9 cellular contexts compared by ENCODE assay signal in the genomic region with DNA sequence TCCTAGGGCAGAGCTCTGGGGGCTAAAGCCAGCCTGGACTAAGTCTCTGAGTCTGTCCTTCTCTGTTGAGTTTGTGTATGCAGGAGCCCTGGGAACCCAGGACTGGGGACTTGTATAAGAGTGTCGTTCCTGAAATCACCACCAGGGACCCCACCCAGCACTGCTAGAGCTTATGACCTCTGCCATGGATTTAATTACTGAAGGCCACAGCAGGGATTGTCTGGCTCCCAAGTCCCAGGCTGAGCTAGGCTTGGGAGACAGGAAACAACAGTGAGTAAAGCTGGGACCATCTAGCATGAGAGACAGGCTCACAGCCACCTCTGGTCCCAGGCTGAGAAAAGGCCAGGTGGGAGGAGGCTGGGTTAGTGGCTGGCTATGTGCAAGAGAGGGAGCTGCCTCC. TPM values are rescaled to one million over a fixed set of nuclear protein-coding genes. Genes with fewer than 3 reads are reported as not detected.
A peak's percentile ranks its signal among the peaks of the same experiment; 100 is the strongest.
DNase-seq lines count a peak whose midpoint lies in the region; ATAC-seq and TF ChIP-seq lines count a peak whose summit lies in the region.
"Had no signal": no experiment of that assay in that cellular context is flagged by ENCODE, and none has a peak within 500 bp of the region (broad histone marks: within the 10 kb centered on the region; RNA-seq: fewer than 3 reads in every experiment).

No MANE protein-coding gene starts in this region.

- H3K27me3 ChIP-seq in adrenal gland, result no peaks in the 10 kb centered on the region
- H3K27me3 ChIP-seq in hepatocyte, result no peaks in the 10 kb centered on the region
- H3K27me3 ChIP-seq in gastrocnemius medialis, result no peaks in the 10 kb centered on the region

- ATAC-seq in HG02759 (IDR thresholded peaks at IDR 0.05; ENCODE audit: unreplicated experiment) (peak; percentile 46), gastrocnemius medialis (peak; percentile 45 to 68), HG03571 (IDR thresholded peaks at IDR 0.05; ENCODE audit: unreplicated experiment) (no peak)

- H3K4me2 ChIP-seq in hepatocyte, result no peak overlapping the region

- H3K36me3 ChIP-seq in adrenal gland (replicated peaks in 1 of 2) (no peaks in the 10 kb centered on the region), hepatocyte (replicated peaks; ENCODE audit: insufficient read depth, low read depth) (no peaks in the 10 kb centered on the region), gastrocnemius medialis (no peaks in the 10 kb centered on the region)

- in situ Hi-C loops in gastrocnemius medialis (cut with MboI; ENCODE audit: low sequenced_read_pairs in 4 of 4), result loop anchor here in 1 of 4 donors (25.0 kb wide), 1 partner anchor 187 kb away; a partner anchor contains a TSS

- intact Hi-C loops in adrenal gland (cut with DNase I) (no loop called here), gastrocnemius medialis (cut with DNase I; ENCODE audit: low total_unique reads) (loop anchor here (2.0 kb wide), 2 partner anchors 23 to 47 kb away; no protein-coding TSS in a partner anchor)

- no peak overlapping the region for H3K27ac ChIP-seq in adrenal gland
- peak overlapping the region; percentile 53 for H3K27ac ChIP-seq in hepatocyte
- H3K27ac ChIP-seq in gastrocnemius medialis, result peak overlapping the region; percentile 87 to 95 (median 90)

- 0 to 21% (median 13%) methylated on average over 1 of the region's 1 CpG for WGBS in adrenal gland, 4 donors
- WGBS in hepatocyte (ENCODE audit: low lambda C conversion rate, missing lambda C conversion rate), result 0% methylated on average over 1 of the region's 1 CpG

- H3K4me1 ChIP-seq in adrenal gland (replicated peaks in 1 of 2), result peaks cover 0 to 27% of the 10 kb centered on the region in 2 donors
- H3K4me1 ChIP-seq in hepatocyte (ENCODE audit: insufficient read depth), result peaks cover 25% of the 10 kb centered on the region
- peaks cover 47 to 49% of the 10 kb centered on the region in 2 donors for H3K4me1 ChIP-seq in gastrocnemius medialis

- peak; percentile 13 to 55 (median 44) for TF ChIP-seq CTCF in adrenal gland (IDR thresholded peaks at IDR 0.05)
- TF ChIP-seq CTCF in hepatocyte (IDR thresholded peaks at IDR 0.05; ENCODE audit: poor library complexity), result peak; percentile 45
- peak; percentile 50 to 81 (median 74) for TF ChIP-seq CTCF in gastrocnemius medialis (IDR thresholded peaks at IDR 0.05 in 4 of 5, conservative IDR thresholded peaks at IDR 0.05 in 1 of 5)

- peaks cover 14% of the 10 kb centered on the region for H3K79me2 ChIP-seq in hepatocyte

- H3K9me2 ChIP-seq in hepatocyte (replicated peaks; ENCODE audit: insufficient read depth), result no peaks in the 10 kb centered on the region

- no peak overlapping the region for H2AFZ ChIP-seq in hepatocyte

- DNase-seq in DMS153 treated with DMSO at 0.1 percent for 48 hours (lab: John Stamatoyannopoulos, UW; ENCODE audit: unreplicated experiment) (peak; percentile 84), RPMI7951 (ENCODE audit: low read depth) (peak; percentile 77), adrenal gland (peak in 6 of 7 donors; percentile 35 to 79 (median 62)), hepatocyte (ENCODE audit: low spot score) (peak; percentile 78), gastrocnemius medialis (peak; percentile 46 to 67), cerebellum (ENCODE audit: low spot score) (no peak)

- H3K4me3 ChIP-seq in adrenal gland (no peak overlapping the region), hepatocyte (no peak overlapping the region), gastrocnemius medialis (no peak overlapping the region)

- no peaks in the 10 kb centered on the region for H4K20me1 ChIP-seq in hepatocyte (ENCODE audit: insufficient read depth, poor library complexity, severe bottlenecking)

- H3K9me3 ChIP-seq in adrenal gland (replicated peaks in 1 of 3) (no peaks in the 10 kb centered on the region), hepatocyte (ENCODE audit: low read depth) (no peaks in the 10 kb centered on the region), gastrocnemius medialis (no peaks in the 10 kb centered on the region)

- no peak for TF ChIP-seq POLR2A in adrenal gland (IDR thresholded peaks at IDR 0.05)
- no peak for TF ChIP-seq POLR2A in gastrocnemius medialis (IDR thresholded peaks at IDR 0.05)

RNA-seq across cellular contexts. Expression of a gene that starts 1.4 kb away (rescaled TPM):
- 23.1 and 29.2 TPM in 2 replicates for total RNA-seq in RPMI7951 (2014; rRNA removed; shearing (Covaris generic))
- total RNA-seq in adrenal gland, result 10 to 100 TPM in 6 of 8 donors, 1 to 10 TPM in 2; 6.9 to 13.6 (median 10.8) TPM
- 10 to 100 TPM in 1 of 3 donors, 1 to 10 TPM in 2; 5.6 to 14.8 (median 8.6) TPM for polyA plus RNA-seq in adrenal gland
- total RNA-seq in hepatocyte, result 25.8 and 29.0 TPM in 2 replicates
- polyA plus RNA-seq in hepatocyte, result 58.5 and 66.4 TPM in 2 replicates
- 10 to 100 TPM in 2 of 4 donors, 1 to 10 TPM in 2; 7.9 to 21.0 (median 11.8) TPM for total RNA-seq in gastrocnemius medialis
- total RNA-seq in cerebellum, result 15.1 TPM

RNA-seq across cellular contexts. Expression of a gene that starts 33.1 kb away (rescaled TPM):
- total RNA-seq in RPMI7951 (2014; rRNA removed; shearing (Covaris generic)), result 0.10 and 0.36 TPM in 2 replicates
- total RNA-seq in adrenal gland (under 1 TPM in 6 of 8 donors, not detected in 2; 0.11 to 0.55 (median 0.35) TPM), hepatocyte (0.07 TPM in 1 of 2 replicates, not detected in the other), gastrocnemius medialis (under 1 TPM in 2 of 4 donors, not detected in 2; 0.36 to 0.49 TPM), cerebellum (0.82 TPM)
- polyA plus RNA-seq in adrenal gland (under 1 TPM in 2 of 3 donors, not detected in 1; 0.33 to 0.37 TPM), hepatocyte (0.63 TPM in 1 of 2 replicates, not detected in the other)
- total RNA-seq: activated CD8-positive, alpha-beta memory T cell treated with anti-CD3 and anti-CD28 coated beads for 36 hours had no signal

Comparison
In these comparisons a context has a peak if more than half of its experiments do, and no peak if none do; other contexts are left out.
1. H3K27ac ChIP-seq: peak in hepatocyte (single experiment) and gastrocnemius medialis (4 of 4); none in adrenal gland (0 of 5).
2. Peak in every context shown above with its lines, with median percentiles within 50 percentile points of each other: CTCF ChIP-seq.